Comparison of ENCODE assay signal across 2 cellular contexts in the genomic region with DNA sequence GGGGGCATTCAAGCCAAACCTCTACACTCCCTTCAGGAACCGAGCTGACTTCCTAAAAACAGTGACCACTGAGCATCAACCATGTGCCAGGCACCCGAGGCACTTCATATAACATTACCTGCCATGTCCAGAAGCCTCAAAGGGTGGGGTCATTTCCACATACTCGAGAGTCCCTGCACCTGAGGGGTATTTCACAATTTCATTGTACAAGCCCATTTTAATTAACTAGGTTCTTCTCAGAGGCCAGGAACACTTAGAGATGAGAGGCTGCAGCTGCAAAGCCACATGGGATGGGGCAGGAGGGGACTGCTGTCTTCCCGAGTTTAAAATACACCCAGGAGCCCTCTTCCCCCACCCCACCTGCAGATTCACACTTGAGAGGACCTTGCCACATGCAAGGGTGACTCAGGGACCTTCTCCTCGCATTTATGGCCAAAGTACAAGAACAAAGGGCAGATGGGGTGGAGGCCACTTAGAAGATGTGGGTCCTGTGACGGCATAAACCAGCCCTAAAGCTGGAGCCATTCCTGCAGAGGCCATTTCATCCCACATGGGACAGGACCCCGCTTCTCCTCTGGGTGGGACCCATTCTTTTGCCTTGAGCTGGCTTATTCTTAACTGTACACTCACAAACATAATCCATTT.
TF ChIP-seq lines count a peak whose summit lies in the region.

No MANE protein-coding gene starts in this region.

TF ChIP-seq in IMR-90, 13 proteins besides CTCF, POLR2A, EP300 and RAD21:
- TF ChIP-seq RFX5 (IDR thresholded peaks at IDR 0.05; ENCODE audit: low read depth, low read length) (no peak), SMC3 (IDR thresholded peaks at IDR 0.05; ENCODE audit: low read depth, low read length) (no peak), CEBPB (IDR thresholded peaks at IDR 0.05; ENCODE audit: low read depth, low read length) (0 out of 2 replicates have a peak, but pooled peaks have one; percentile 6)

TF ChIP-seq in K562, 482 proteins besides CTCF, POLR2A, EP300 and RAD21:
- no peak for TF ChIP-seq ARNT (IDR thresholded peaks at IDR 0.05)
- 0 out of 2 replicates have a peak, but pooled peaks have one; percentile 10 for TF ChIP-seq CEBPB (tag; IDR thresholded peaks at IDR 0.05)
